ENCODE assay signal across 17 cellular contexts in genomic region chr6:73073238-73073637, GRCh38.
"Had no signal": no experiment of that assay in that cellular context is flagged by ENCODE, and none has a peak within 500 bp of the region (broad histone marks: within the 10 kb centered on the region; RNA-seq: fewer than 3 reads in every experiment).

No MANE protein-coding gene starts in this region.

- H3K36me3 ChIP-seq: brain microvascular endothelial cell, lower lobe of right lung, neutrophil, stomach, thyroid gland had no signal

- DNase-seq: activated B cell treated with CpG ODN at 0.5 μM for 24 hours; activated CD4-positive, alpha-beta T cell treated with anti-CD3 and anti-CD28 coated beads, Interleukin-2, amount 10 ng/mL, durations not matched to agents 24 days and 14 days; activated CD8-positive, alpha-beta memory T cell treated with anti-CD3 and anti-CD28 coated beads for 24 hours; activated naive CD4-positive, alpha-beta T cell treated with anti-CD3 and anti-CD28 coated beads, Interleukin-2, amount 50 U/mL, for 16 hours; amniotic stem cell; brain microvascular endothelial cell; dermis blood vessel endothelial cell; immature natural killer cell; left cardiac atrium; lower lobe of right lung; naive thymus-derived CD4-positive, alpha-beta T cell; posterior cingulate gyrus; small intestine; stomach; thyroid gland had no signal

- H3K4me3 ChIP-seq: lower lobe of right lung, stomach, thyroid gland had no signal

- FAIRE-seq: small intestine had no signal

- H3K4me3 Mint-ChIP-seq: activated B cell treated with CpG ODN at 0.5 μM for 24 hours; activated CD4-positive, alpha-beta T cell treated with anti-CD3 and anti-CD28 coated beads, Interleukin-2, amount 10 ng/mL, durations not matched to agents 24 days and 14 days; immature natural killer cell; naive thymus-derived CD4-positive, alpha-beta T cell had no signal

- H3K27ac ChIP-seq: brain microvascular endothelial cell, lower lobe of right lung, neutrophil, stomach, thyroid gland had no signal

- H3K4me1 Mint-ChIP-seq: activated CD4-positive, alpha-beta T cell treated with anti-CD3 and anti-CD28 coated beads, Interleukin-2, amount 10 ng/mL, durations not matched to agents 24 days and 14 days; immature natural killer cell; naive thymus-derived CD4-positive, alpha-beta T cell had no signal

- H3K27ac Mint-ChIP-seq: activated B cell treated with CpG ODN at 0.5 μM for 24 hours; activated CD4-positive, alpha-beta T cell treated with anti-CD3 and anti-CD28 coated beads, Interleukin-2, amount 10 ng/mL, durations not matched to agents 24 days and 14 days; immature natural killer cell; naive thymus-derived CD4-positive, alpha-beta T cell had no signal

- H3K9me3 Mint-ChIP-seq: activated B cell treated with CpG ODN at 0.5 μM for 24 hours; activated CD4-positive, alpha-beta T cell treated with anti-CD3 and anti-CD28 coated beads, Interleukin-2, amount 10 ng/mL, durations not matched to agents 24 days and 14 days; immature natural killer cell; naive thymus-derived CD4-positive, alpha-beta T cell had no signal

- ATAC-seq: esophagus mucosa; left cardiac atrium; lower lobe of right lung; naive thymus-derived CD4-positive, alpha-beta T cell had no signal

- H3K4me1 ChIP-seq: lower lobe of right lung, stomach, thyroid gland had no signal

- H3K27me3 ChIP-seq: brain microvascular endothelial cell, neutrophil, stomach, thyroid gland had no signal

- H3K9me3 ChIP-seq: lower lobe of right lung, neutrophil, stomach, thyroid gland had no signal

- H3K27me3 Mint-ChIP-seq: activated B cell treated with CpG ODN at 0.5 μM for 24 hours; activated CD4-positive, alpha-beta T cell treated with anti-CD3 and anti-CD28 coated beads, Interleukin-2, amount 10 ng/mL, durations not matched to agents 24 days and 14 days; naive thymus-derived CD4-positive, alpha-beta T cell had no signal
